Comparison of ENCODE assay signal across 8 cellular contexts in genomic region chr9:114154597-114155102, GRCh38. TPM values are rescaled to one million over a fixed set of nuclear protein-coding genes. Genes with fewer than 3 reads are reported as not detected.
DNase-seq lines count a peak whose midpoint lies in the region; ATAC-seq and TF ChIP-seq lines count a peak whose summit lies in the region.

No MANE protein-coding gene starts in this region.

- H3K4me3 ChIP-seq in stomach, result peak overlapping the region; percentile 35 to 73 (median 58)

- no peaks in the 10 kb centered on the region for H3K9me3 ChIP-seq in stomach

- peak; percentile 9 for ATAC-seq in left colon

- intact Hi-C loops in left colon (cut with DNase I, micrococcal nuclease), result loop anchor here (10.0 kb wide), 2 partner anchors 120 to 130 kb away; no protein-coding TSS in a partner anchor
- intact Hi-C loops in stomach (cut with DNase I; ENCODE audit: low total_unique reads), result loop anchor here (5.0 kb wide), 1 partner anchor 138 kb away; no protein-coding TSS in a partner anchor

- H3K9me3 Mint-ChIP-seq in activated T-cell treated with anti-CD3 and anti-CD28 coated beads, Interleukin-2, amount 50 U/mL, for 24 hours, result no peaks in the 10 kb centered on the region
- H3K9me3 Mint-ChIP-seq in activated naive CD8-positive, alpha-beta T cell (ENCODE audit: low read depth), result no peaks in the 10 kb centered on the region

- H3K4me1 Mint-ChIP-seq in activated T-cell treated with anti-CD3 and anti-CD28 coated beads, Interleukin-2, amount 50 U/mL, for 24 hours (ENCODE audit: low read depth), result peaks cover 21% of the 10 kb centered on the region
- H3K4me1 Mint-ChIP-seq in activated naive CD8-positive, alpha-beta T cell (ENCODE audit: low read depth), result peaks cover 22% of the 10 kb centered on the region

- peaks cover 7 to 71% (median 26%) of the 10 kb centered on the region in 3 donors for H3K27me3 ChIP-seq in stomach

- no peak for TF ChIP-seq POLR2A in stomach (IDR thresholded peaks at IDR 0.05)

- no peaks in the 10 kb centered on the region for H3K36me3 ChIP-seq in stomach

- WGBS in stomach, 5 donors, result 1 to 3% (median 2%) methylated on average over 21 to 23 of the region's 23 CpGs

- H3K27ac Mint-ChIP-seq in activated T-cell treated with anti-CD3 and anti-CD28 coated beads, Interleukin-2, amount 50 U/mL, for 24 hours, result no peak overlapping the region
- H3K27ac Mint-ChIP-seq in activated naive CD8-positive, alpha-beta T cell, result no peak overlapping the region

- H3K27ac ChIP-seq in stomach, result no peak overlapping the region

- peaks cover 74% of the 10 kb centered on the region for H3K27me3 Mint-ChIP-seq in activated T-cell treated with anti-CD3 and anti-CD28 coated beads, Interleukin-2, amount 50 U/mL, for 24 hours
- H3K27me3 Mint-ChIP-seq in activated naive CD8-positive, alpha-beta T cell, result peaks cover 29% of the 10 kb centered on the region

- H3K4me3 Mint-ChIP-seq in activated T-cell treated with anti-CD3 and anti-CD28 coated beads, Interleukin-2, amount 50 U/mL, for 24 hours, result peak overlapping the region; percentile 73
- H3K4me3 Mint-ChIP-seq in activated naive CD8-positive, alpha-beta T cell, result peak overlapping the region; percentile 83

- H3K36me3 Mint-ChIP-seq in activated T-cell treated with anti-CD3 and anti-CD28 coated beads, Interleukin-2, amount 50 U/mL, for 24 hours (ENCODE audit: low read depth), result no peaks in the 10 kb centered on the region
- H3K36me3 Mint-ChIP-seq in activated naive CD8-positive, alpha-beta T cell, result no peaks in the 10 kb centered on the region

- no peak for TF ChIP-seq EP300 in stomach (IDR thresholded peaks at IDR 0.05)

- peaks cover 27 to 47% (median 35%) of the 10 kb centered on the region in 4 donors for H3K4me1 ChIP-seq in stomach

- DNase-seq in activated T-cell treated with anti-CD3 and anti-CD28 coated beads, Interleukin-2, amount 50 U/mL, for 24 hours, result peak; percentile 34
- no peak for DNase-seq in activated T-cell treated with anti-CD3 and anti-CD28 coated beads, Interleukin-2, amount 50 U/mL, for 1 hour
- no peak for DNase-seq in left colon
- no peak for DNase-seq in stomach
- DNase-seq in NCI-H146 (lab: John Stamatoyannopoulos, UW), result no peak
- DNase-seq in DMS114 treated with DMSO at 0.1 percent for 48 hours (lab: John Stamatoyannopoulos, UW; ENCODE audit: unreplicated experiment), result no peak
- DNase-seq in SK-N-DZ (ENCODE audit: low spot score), result no peak

- TF ChIP-seq CTCF in stomach (IDR thresholded peaks at IDR 0.05), result no peak

RNA-seq across cellular contexts. Expression of gene COL27A1, which starts 0.7 kb away (rescaled TPM):
- total RNA-seq in left colon (1 to 10 TPM; 2.7 to 3.7 TPM), stomach (10 to 100 TPM in 3 of 5 donors, 1 to 10 TPM in 2; 2.9 to 26.3 (median 21.1) TPM)
- polyA plus RNA-seq in stomach, result 1 to 10 TPM; 3.4 to 7.1 (median 5.6) TPM
- not detected in 2 replicates for polyA plus RNA-seq in SK-N-DZ (2014; cell fraction: cytosol; rRNA removed)
- polyA plus RNA-seq in SK-N-DZ (2014; cell fraction: nucleus; rRNA removed), result 0.07 TPM in 1 of 2 replicates, not detected in the other

RNA-seq across cellular contexts. Expression of gene KIF12, which starts 55.6 kb away (rescaled TPM):
- total RNA-seq in left colon (10 to 100 TPM; 19.5 to 27.9 TPM), stomach (10 to 100 TPM in 4 of 5 donors, 1 to 10 TPM in 1; 3.9 to 79.4 (median 18.7) TPM)
- polyA plus RNA-seq in stomach, result 10 to 100 TPM in 2 of 3 donors, 1 to 10 TPM in 1; 4.1 to 20.0 (median 13.9) TPM
- polyA plus RNA-seq in SK-N-DZ (2014; cell fraction: cytosol; rRNA removed), result not detected in 2 replicates
- not detected in 2 replicates for polyA plus RNA-seq in SK-N-DZ (2014; cell fraction: nucleus; rRNA removed)
